16 cellular contexts compared by ENCODE assay signal in the genomic region with DNA sequence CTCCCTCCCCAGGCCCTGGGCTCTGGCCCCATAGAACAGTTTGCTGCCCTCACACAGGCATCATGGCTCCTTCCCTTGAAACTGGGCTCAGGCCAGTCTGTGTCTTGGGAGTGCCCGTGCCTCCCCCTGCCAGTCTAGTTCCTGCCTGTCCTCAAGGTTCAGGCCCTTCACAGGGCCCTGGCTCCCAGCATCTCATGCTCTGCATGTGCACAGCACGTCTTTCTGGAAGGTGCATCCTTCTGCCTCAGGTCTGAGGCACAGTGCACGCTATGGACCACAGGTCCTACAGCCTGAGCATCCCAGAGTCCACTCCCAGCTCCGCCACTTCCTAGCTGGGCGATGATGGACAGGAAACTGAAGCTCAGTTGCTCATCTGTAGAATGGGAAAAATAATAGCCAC. TPM values are rescaled to one million over a fixed set of nuclear protein-coding genes. Genes with fewer than 3 reads are reported as not detected.
DNase-seq lines count a peak whose midpoint lies in the region; ATAC-seq and TF ChIP-seq lines count a peak whose summit lies in the region.
"Had no signal": no experiment of that assay in that cellular context is flagged by ENCODE, and none has a peak within 500 bp of the region (broad histone marks: within the 10 kb centered on the region; RNA-seq: fewer than 3 reads in every experiment).

No MANE protein-coding gene starts in this region.

- peaks cover 70% of the 10 kb centered on the region for H3K4me1 Mint-ChIP-seq in stimulated activated effector memory CD8-positive, alpha-beta T cell treated with anti-CD3 and anti-CD28 coated beads, Interleukin-12 subunit alpha, Interleukin-12 subunit beta, amount 100 ng/mL, for 72 hours

- intact Hi-C loops in right cardiac atrium (cut with DNase I) = no loop called here

- H3K9me3 ChIP-seq in RWPE2 (ENCODE audit: severe bottlenecking) (no peaks in the 10 kb centered on the region), right cardiac atrium (ENCODE audit: control insufficient read depth, low read length) (no peaks in the 10 kb centered on the region)
- H3K9me3 ChIP-seq: BLaER1, neutrophil had no signal

- peak overlapping the region; percentile 91 for H3K27ac Mint-ChIP-seq in stimulated activated effector memory CD8-positive, alpha-beta T cell treated with anti-CD3 and anti-CD28 coated beads, Interleukin-12 subunit alpha, Interleukin-12 subunit beta, amount 100 ng/mL, for 72 hours
- H3K27ac Mint-ChIP-seq: activated naive CD4-positive, alpha-beta T cell treated with anti-CD3 and anti-CD28 coated beads, Interleukin-2, amount 10 ng/mL, durations not matched to agents 7 days and 5 days had no signal

- no peak for TF ChIP-seq CTCF in RWPE2 (IDR thresholded peaks at IDR 0.05; ENCODE audit: poor library complexity, severe bottlenecking)

- H3K36me3 ChIP-seq in RWPE2 (ENCODE audit: low read depth) = no peaks in the 10 kb centered on the region
- H3K36me3 ChIP-seq: BLaER1, neutrophil had no signal

- H3K27me3 ChIP-seq in RWPE2 (ENCODE audit: insufficient read depth, poor library complexity, severe bottlenecking) (no peaks in the 10 kb centered on the region), right cardiac atrium (ENCODE audit: control insufficient read depth, insufficient read depth) (no peaks in the 10 kb centered on the region)
- H3K27me3 ChIP-seq: BLaER1, neutrophil had no signal

- H3K9me3 Mint-ChIP-seq in stimulated activated effector memory CD8-positive, alpha-beta T cell treated with anti-CD3 and anti-CD28 coated beads, Interleukin-12 subunit alpha, Interleukin-12 subunit beta, amount 100 ng/mL, for 72 hours = no peaks in the 10 kb centered on the region
- H3K9me3 Mint-ChIP-seq: activated naive CD4-positive, alpha-beta T cell treated with anti-CD3 and anti-CD28 coated beads, Interleukin-2, amount 10 ng/mL, durations not matched to agents 7 days and 5 days had no signal

- H3K4me1 ChIP-seq in RWPE2 (ENCODE audit: insufficient read depth, poor library complexity, severe bottlenecking) = no peaks in the 10 kb centered on the region
- H3K4me1 ChIP-seq in right cardiac atrium (ENCODE audit: control insufficient read depth, insufficient read depth, low read length) = peaks cover 15% of the 10 kb centered on the region

- H3K27ac ChIP-seq in RWPE2 (ENCODE audit: poor library complexity, severe bottlenecking) = no peak overlapping the region
- H3K27ac ChIP-seq in right cardiac atrium (ENCODE audit: low read length) = peak overlapping the region; percentile 90
- H3K27ac ChIP-seq: BLaER1, neutrophil had no signal

- H3K4me3 ChIP-seq in RWPE2 (ENCODE audit: severe bottlenecking) (no peak overlapping the region), right cardiac atrium (ENCODE audit: low read length) (no peak overlapping the region)
- H3K4me3 ChIP-seq: BLaER1 had no signal

- peaks cover 14% of the 10 kb centered on the region for H3K36me3 Mint-ChIP-seq in stimulated activated effector memory CD8-positive, alpha-beta T cell treated with anti-CD3 and anti-CD28 coated beads, Interleukin-12 subunit alpha, Interleukin-12 subunit beta, amount 100 ng/mL, for 72 hours

- no peak overlapping the region for H3K4me3 Mint-ChIP-seq in stimulated activated effector memory CD8-positive, alpha-beta T cell treated with anti-CD3 and anti-CD28 coated beads, Interleukin-12 subunit alpha, Interleukin-12 subunit beta, amount 100 ng/mL, for 72 hours
- H3K4me3 Mint-ChIP-seq: activated CD8-positive, alpha-beta memory T cell treated with anti-CD3 and anti-CD28 coated beads, Interleukin-2, amount 10 ng/mL, durations not matched to agents 7 days and 5 days; activated naive CD4-positive, alpha-beta T cell treated with anti-CD3 and anti-CD28 coated beads, Interleukin-2, amount 10 ng/mL, durations not matched to agents 7 days and 5 days had no signal

- DNase-seq in Daoy (ENCODE audit: low read depth) (peak; percentile 29), RWPE2 (ENCODE audit: low spot score) (no peak), right cardiac atrium (peak in 2 of 3 donors; percentile 35 to 50), SIG-M5 treated with dmso at 0.1 percent for 504 hours (lab: John Stamatoyannopoulos, UW; ENCODE audit: unreplicated experiment) (no peak), NCI-H1694 treated with DMSO at 0.1 percent for 48 hours (lab: John Stamatoyannopoulos, UW) (no peak)
- no peak for DNase-seq in stimulated activated effector memory CD8-positive, alpha-beta T cell treated with anti-CD3 and anti-CD28 coated beads, Interleukin-12 subunit alpha, Interleukin-12 subunit beta, amount 100 ng/mL, for 72 hours (ENCODE audit: low spot score in 2 of 2)
- DNase-seq: activated CD8-positive, alpha-beta memory T cell treated with anti-CD3 and anti-CD28 coated beads, Interleukin-2, amount 10 ng/mL, durations not matched to agents 7 days and 5 days; activated naive CD4-positive, alpha-beta T cell treated with anti-CD3 and anti-CD28 coated beads, Interleukin-2, amount 10 ng/mL, durations not matched to agents 7 days and 5 days; DND-41; hippocampal formation; NCI-H187; NCI-H748 treated with DMSO at 0.1 percent for 48 hours had no signal

- peak; percentile 17; the same call in 1 of the 3 replicates for ATAC-seq in RWPE2 (ENCODE audit: low read depth)
- no peak for ATAC-seq in right cardiac atrium
- no peak for ATAC-seq in stimulated activated effector memory CD8-positive, alpha-beta T cell treated with anti-CD3 and anti-CD28 coated beads, Interleukin-12 subunit alpha, Interleukin-12 subunit beta, amount 100 ng/mL, for 72 hours
- no peak for ATAC-seq in GM21825 (IDR thresholded peaks at IDR 0.05; ENCODE audit: unreplicated experiment)
- no peak for ATAC-seq in GM21576 (IDR thresholded peaks at IDR 0.05; ENCODE audit: unreplicated experiment)
- ATAC-seq: activated CD8-positive, alpha-beta memory T cell treated with anti-CD3 and anti-CD28 coated beads, Interleukin-2, amount 10 ng/mL, durations not matched to agents 7 days and 5 days had no signal

- 96% methylated on average over 5 of the region's 5 CpGs for WGBS in right cardiac atrium

RNA-seq across cellular contexts. Expression of gene FOSL2, which starts 35.6 kb away (rescaled TPM):
- 56.0 and 62.1 TPM in 2 replicates for total RNA-seq in Daoy (2014; rRNA removed; shearing (Covaris generic))
- total RNA-seq in right cardiac atrium = 100 to 1,000 TPM in 1 of 4 donors, 10 to 100 TPM in 3; 38.9 to 128 (median 56.6) TPM
- 46.4 TPM for polyA plus RNA-seq in right cardiac atrium

Comparison
In these comparisons a context has a peak if more than half of its experiments do, and no peak if none do; other contexts are left out.
1. DNase-seq: peak in Daoy (single experiment) and right cardiac atrium (2 of 3); none in RWPE2 (single experiment), stimulated activated effector memory CD8-positive, alpha-beta T cell treated with anti-CD3 and anti-CD28 coated beads, Interleukin-12 subunit alpha, Interleukin-12 subunit beta, amount 100 ng/mL, for 72 hours (0 of 2), SIG-M5 treated with dmso at 0.1 percent for 504 hours (single experiment) and NCI-H1694 treated with DMSO at 0.1 percent for 48 hours (single experiment).